Comparison of ENCODE assay signal across 2 cellular contexts in the genomic region with DNA sequence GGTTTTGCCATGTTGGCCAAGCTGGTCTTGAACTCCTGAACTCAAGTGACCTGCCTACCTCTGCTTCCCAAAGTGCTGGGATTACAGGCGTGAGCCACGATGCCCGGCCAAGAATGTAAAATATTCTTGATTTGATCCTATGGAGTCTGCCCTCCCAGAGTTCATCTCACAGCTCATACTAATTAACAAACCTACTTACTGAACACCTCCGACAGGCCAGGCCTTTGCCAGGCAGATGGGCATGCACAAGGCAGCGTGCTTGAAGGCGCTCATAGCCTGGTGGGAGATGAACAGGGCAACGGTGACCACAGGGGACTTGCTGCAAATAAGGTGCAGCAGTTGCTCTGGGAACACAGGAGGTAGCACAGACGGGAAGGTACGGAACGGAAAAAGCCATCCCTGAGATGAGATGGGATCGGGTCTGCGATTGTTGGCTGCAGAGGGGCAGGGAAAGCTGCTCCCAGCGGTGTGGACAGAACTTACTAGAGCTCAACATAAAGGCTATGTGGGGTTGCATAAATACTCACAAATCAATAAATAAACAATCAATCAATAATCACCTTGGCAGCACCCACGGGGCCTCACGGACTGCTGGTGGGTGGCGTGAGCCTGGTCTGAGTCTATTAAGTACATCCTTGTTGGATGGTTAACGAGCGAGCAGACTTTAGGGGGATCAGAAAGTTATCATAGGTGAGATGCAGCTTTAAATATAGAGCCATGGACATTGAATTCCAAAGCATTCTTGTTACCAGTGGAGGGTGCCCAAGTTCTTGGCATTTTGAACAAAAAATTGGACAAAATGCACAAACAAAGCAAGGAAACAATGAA.
TF ChIP-seq lines count a peak whose summit lies in the region.

No MANE protein-coding gene starts in this region.

TF ChIP-seq in SK-N-SH, 30 proteins besides CTCF, POLR2A, EP300 and RAD21 (continued from another document):
- TF ChIP-seq RCOR1 (IDR thresholded peaks at IDR 0.05; ENCODE audit: low read length) (no peak), TEAD4 (IDR thresholded peaks at IDR 0.05; ENCODE audit: borderline replicate concordance, insufficient read depth) (no peak), FOXM1 (IDR thresholded peaks at IDR 0.05; ENCODE audit: low read depth) (no peak)

TF ChIP-seq in SK-N-SH treated with all-trans-retinoic acid at 6 μM for 48 hours, 23 proteins besides CTCF, POLR2A, EP300 and RAD21 (continued from another document):
- no peak for TF ChIP-seq CREB5 (CRISPR knock-in tag; IDR thresholded peaks at IDR 0.05; ENCODE audit: low read depth)
- TF ChIP-seq PATZ1 (CRISPR knock-in tag; IDR thresholded peaks at IDR 0.05; ENCODE audit: borderline replicate concordance) = no peak
- TF ChIP-seq, protein P1, sequence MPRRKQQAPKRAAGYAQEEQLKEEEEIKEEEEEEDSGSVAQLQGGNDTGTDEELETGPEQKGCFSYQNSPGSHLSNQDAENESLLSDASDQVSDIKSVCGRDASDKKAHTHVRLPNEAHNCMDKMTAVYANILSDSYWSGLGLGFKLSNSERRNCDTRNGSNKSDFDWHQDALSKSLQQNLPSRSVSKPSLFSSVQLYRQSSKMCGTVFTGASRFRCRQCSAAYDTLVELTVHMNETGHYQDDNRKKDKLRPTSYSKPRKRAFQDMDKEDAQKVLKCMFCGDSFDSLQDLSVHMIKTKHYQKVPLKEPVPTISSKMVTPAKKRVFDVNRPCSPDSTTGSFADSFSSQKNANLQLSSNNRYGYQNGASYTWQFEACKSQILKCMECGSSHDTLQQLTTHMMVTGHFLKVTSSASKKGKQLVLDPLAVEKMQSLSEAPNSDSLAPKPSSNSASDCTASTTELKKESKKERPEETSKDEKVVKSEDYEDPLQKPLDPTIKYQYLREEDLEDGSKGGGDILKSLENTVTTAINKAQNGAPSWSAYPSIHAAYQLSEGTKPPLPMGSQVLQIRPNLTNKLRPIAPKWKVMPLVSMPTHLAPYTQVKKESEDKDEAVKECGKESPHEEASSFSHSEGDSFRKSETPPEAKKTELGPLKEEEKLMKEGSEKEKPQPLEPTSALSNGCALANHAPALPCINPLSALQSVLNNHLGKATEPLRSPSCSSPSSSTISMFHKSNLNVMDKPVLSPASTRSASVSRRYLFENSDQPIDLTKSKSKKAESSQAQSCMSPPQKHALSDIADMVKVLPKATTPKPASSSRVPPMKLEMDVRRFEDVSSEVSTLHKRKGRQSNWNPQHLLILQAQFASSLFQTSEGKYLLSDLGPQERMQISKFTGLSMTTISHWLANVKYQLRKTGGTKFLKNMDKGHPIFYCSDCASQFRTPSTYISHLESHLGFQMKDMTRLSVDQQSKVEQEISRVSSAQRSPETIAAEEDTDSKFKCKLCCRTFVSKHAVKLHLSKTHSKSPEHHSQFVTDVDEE (CRISPR knock-in tag; IDR thresholded peaks at IDR 0.05) = no peak
- no peak for TF ChIP-seq ZNF70 (CRISPR knock-in tag; IDR thresholded peaks at IDR 0.05)
- no peak for TF ChIP-seq SNAI2 (CRISPR knock-in tag; IDR thresholded peaks at IDR 0.05)
- TF ChIP-seq ZFP3 (CRISPR knock-in tag; IDR thresholded peaks at IDR 0.05) = no peak
- no peak for TF ChIP-seq ISL1 (CRISPR knock-in tag; IDR thresholded peaks at IDR 0.05)
- TF ChIP-seq ESRRG (CRISPR knock-in tag; IDR thresholded peaks at IDR 0.05) = no peak
- no peak for TF ChIP-seq ZNF8 (CRISPR knock-in tag; IDR thresholded peaks at IDR 0.05)
- TF ChIP-seq, protein P2, sequence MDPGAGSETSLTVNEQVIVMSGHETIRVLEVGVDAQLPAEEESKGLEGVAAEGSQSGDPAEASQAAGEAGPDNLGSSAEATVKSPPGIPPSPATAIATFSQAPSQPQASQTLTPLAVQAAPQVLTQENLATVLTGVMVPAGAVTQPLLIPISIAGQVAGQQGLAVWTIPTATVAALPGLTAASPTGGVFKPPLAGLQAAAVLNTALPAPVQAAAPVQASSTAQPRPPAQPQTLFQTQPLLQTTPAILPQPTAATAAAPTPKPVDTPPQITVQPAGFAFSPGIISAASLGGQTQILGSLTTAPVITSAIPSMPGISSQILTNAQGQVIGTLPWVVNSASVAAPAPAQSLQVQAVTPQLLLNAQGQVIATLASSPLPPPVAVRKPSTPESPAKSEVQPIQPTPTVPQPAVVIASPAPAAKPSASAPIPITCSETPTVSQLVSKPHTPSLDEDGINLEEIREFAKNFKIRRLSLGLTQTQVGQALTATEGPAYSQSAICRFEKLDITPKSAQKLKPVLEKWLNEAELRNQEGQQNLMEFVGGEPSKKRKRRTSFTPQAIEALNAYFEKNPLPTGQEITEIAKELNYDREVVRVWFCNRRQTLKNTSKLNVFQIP (CRISPR knock-in tag; IDR thresholded peaks at IDR 0.05; ENCODE audit: borderline replicate concordance, low read depth) = no peak
- TF ChIP-seq TCF4 (CRISPR knock-in tag; IDR thresholded peaks at IDR 0.05; ENCODE audit: borderline replicate concordance) = no peak
- TF ChIP-seq BACH2 (CRISPR knock-in tag; IDR thresholded peaks at IDR 0.05; ENCODE audit: borderline replicate concordance) = no peak
- TF ChIP-seq RARB (CRISPR knock-in tag; IDR thresholded peaks at IDR 0.05) = no peak
- TF ChIP-seq ZNF565 (CRISPR knock-in tag; conservative IDR thresholded peaks at IDR 0.05; ENCODE audit: low read depth) = no peak
- no peak for TF ChIP-seq GLIS3 (CRISPR knock-in tag; IDR thresholded peaks at IDR 0.05)
TF ChIP-seq in SK-N-SH treated with all-trans-retinoic acid at 6 μM for 48 hours: peak in this region for 0.
